Comparison of ENCODE assay signal across 14 cellular contexts in the genomic region with DNA sequence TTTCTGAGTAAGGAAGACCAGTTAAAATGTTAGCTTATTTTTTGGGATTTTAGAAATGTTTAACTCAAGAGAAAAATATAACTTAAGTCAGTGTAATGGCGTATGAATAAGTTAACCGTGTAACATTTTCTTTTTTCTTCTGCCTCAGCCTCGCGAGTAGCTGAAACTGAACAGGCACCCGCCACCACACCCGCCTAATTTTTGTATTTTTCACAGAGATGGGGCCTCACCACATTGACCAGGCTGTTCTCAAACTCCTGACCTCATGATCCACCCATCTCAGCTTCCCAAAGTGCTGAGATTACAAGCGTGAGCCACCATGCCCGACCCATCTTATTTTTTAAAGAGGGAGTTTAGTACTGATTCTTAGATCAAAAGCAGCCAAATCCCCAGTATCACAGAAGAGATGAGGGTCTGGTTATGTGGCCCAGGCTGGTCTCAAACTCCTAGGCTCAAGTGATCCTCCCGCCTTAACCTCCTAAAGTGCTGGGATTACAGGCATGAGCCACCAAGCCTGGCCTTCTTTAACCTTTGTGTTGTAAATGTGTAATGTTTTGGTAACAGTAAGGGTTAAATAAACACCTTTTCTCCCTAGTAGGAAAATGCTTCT. TPM values are rescaled to one million over a fixed set of nuclear protein-coding genes. Genes with fewer than 3 reads are reported as not detected.
DNase-seq lines count a peak whose midpoint lies in the region; ATAC-seq and TF ChIP-seq lines count a peak whose summit lies in the region.
"Had no signal": no experiment of that assay in that cellular context is flagged by ENCODE, and none has a peak within 500 bp of the region (broad histone marks: within the 10 kb centered on the region; RNA-seq: fewer than 3 reads in every experiment).

No MANE protein-coding gene starts in this region.

- H3K4me1 Mint-ChIP-seq in activated T-cell treated with anti-CD3 and anti-CD28 coated beads, Interleukin-2, amount 50 U/mL, for 72 hours (ENCODE audit: low read depth): peaks cover 82% of the 10 kb centered on the region
- peaks cover 69% of the 10 kb centered on the region for H3K4me1 Mint-ChIP-seq in activated naive CD8-positive, alpha-beta T cell treated with anti-CD3 and anti-CD28 coated beads for 36 hours
- peaks cover 40 to 64% of the 10 kb centered on the region in 2 donors for H3K4me1 Mint-ChIP-seq in natural killer cell treated with Interleukin-12 subunit alpha and Interleukin-12 subunit beta and Interleukin-15 and Interleukin-18, amount 100 ng/mL, for 72 hours (ENCODE audit: low read depth in 2 of 2)
- H3K4me1 Mint-ChIP-seq in CD14-positive monocyte: peaks cover 13% of the 10 kb centered on the region

- H3K27me3 Mint-ChIP-seq in activated T-cell treated with anti-CD3 and anti-CD28 coated beads, Interleukin-2, amount 50 U/mL, for 72 hours (ENCODE audit: low read depth): no peaks in the 10 kb centered on the region
- no peaks in the 10 kb centered on the region for H3K27me3 Mint-ChIP-seq in activated naive CD8-positive, alpha-beta T cell treated with anti-CD3 and anti-CD28 coated beads for 36 hours
- H3K27me3 Mint-ChIP-seq in natural killer cell treated with Interleukin-12 subunit alpha and Interleukin-12 subunit beta and Interleukin-15 and Interleukin-18, amount 100 ng/mL, for 72 hours: no peaks in the 10 kb centered on the region
- peaks cover 0 to 2% (median 0%) of the 10 kb centered on the region in 3 donors for H3K27me3 Mint-ChIP-seq in CD14-positive monocyte (ENCODE audit: low read depth in 3 of 3)

- peak overlapping the region in 1 of 2 donors; percentile 54 for H3K4me3 Mint-ChIP-seq in activated T-cell treated with anti-CD3 and anti-CD28 coated beads, Interleukin-2, amount 50 U/mL, for 72 hours
- no peak overlapping the region for H3K4me3 Mint-ChIP-seq in activated naive CD8-positive, alpha-beta T cell treated with anti-CD3 and anti-CD28 coated beads for 36 hours
- peak overlapping the region; percentile 79 for H3K4me3 Mint-ChIP-seq in natural killer cell treated with Interleukin-12 subunit alpha and Interleukin-12 subunit beta and Interleukin-15 and Interleukin-18, amount 100 ng/mL, for 72 hours
- no peak overlapping the region for H3K4me3 Mint-ChIP-seq in CD14-positive monocyte

- peak overlapping the region; percentile 94 for H3K27ac Mint-ChIP-seq in activated T-cell treated with anti-CD3 and anti-CD28 coated beads, Interleukin-2, amount 50 U/mL, for 72 hours
- peak overlapping the region; percentile 97 for H3K27ac Mint-ChIP-seq in activated naive CD8-positive, alpha-beta T cell treated with anti-CD3 and anti-CD28 coated beads for 36 hours
- H3K27ac Mint-ChIP-seq in natural killer cell treated with Interleukin-12 subunit alpha and Interleukin-12 subunit beta and Interleukin-15 and Interleukin-18, amount 100 ng/mL, for 72 hours: peak overlapping the region; percentile 95 to 98
- peak overlapping the region in 1 of 7 donors; percentile 31 for H3K27ac Mint-ChIP-seq in CD14-positive monocyte

- no peak for ATAC-seq in activated T-cell treated with anti-CD3 and anti-CD28 coated beads, Interleukin-2, amount 50 U/mL, for 72 hours (replicated peaks in 1 of 2)
- ATAC-seq in natural killer cell treated with Interleukin-12 subunit alpha and Interleukin-12 subunit beta and Interleukin-15 and Interleukin-18, amount 100 ng/mL, for 72 hours: no peak
- ATAC-seq in HG03095 (IDR thresholded peaks at IDR 0.05; ENCODE audit: unreplicated experiment): no peak

- H3K9me3 Mint-ChIP-seq in activated T-cell treated with anti-CD3 and anti-CD28 coated beads, Interleukin-2, amount 50 U/mL, for 72 hours: no peaks in the 10 kb centered on the region
- H3K9me3 Mint-ChIP-seq in activated naive CD8-positive, alpha-beta T cell treated with anti-CD3 and anti-CD28 coated beads for 36 hours: peaks cover 3% of the 10 kb centered on the region
- no peaks in the 10 kb centered on the region for H3K9me3 Mint-ChIP-seq in natural killer cell treated with Interleukin-12 subunit alpha and Interleukin-12 subunit beta and Interleukin-15 and Interleukin-18, amount 100 ng/mL, for 72 hours
- peaks cover 0 to 3% (median 0%) of the 10 kb centered on the region in 7 donors for H3K9me3 Mint-ChIP-seq in CD14-positive monocyte

- H3K36me3 Mint-ChIP-seq in activated T-cell treated with anti-CD3 and anti-CD28 coated beads, Interleukin-2, amount 50 U/mL, for 72 hours (ENCODE audit: insufficient read depth in 2 of 2): peaks cover 5 to 10% of the 10 kb centered on the region in 2 donors
- peaks cover 43% of the 10 kb centered on the region for H3K36me3 Mint-ChIP-seq in activated naive CD8-positive, alpha-beta T cell treated with anti-CD3 and anti-CD28 coated beads for 36 hours
- peaks cover 4% of the 10 kb centered on the region for H3K36me3 Mint-ChIP-seq in natural killer cell treated with Interleukin-12 subunit alpha and Interleukin-12 subunit beta and Interleukin-15 and Interleukin-18, amount 100 ng/mL, for 72 hours
- peaks cover 18 to 41% of the 10 kb centered on the region in 2 donors for H3K36me3 Mint-ChIP-seq in CD14-positive monocyte

- intact Hi-C loops in CD14-positive monocyte (cut with micrococcal nuclease): loop anchor here in 1 of 2 donors (5.0 kb wide), 1 partner anchor 83 kb away; no protein-coding TSS in a partner anchor

- DNase-seq in activated T-cell treated with anti-CD3 and anti-CD28 coated beads, Interleukin-2, amount 50 U/mL, for 72 hours: no peak
- DNase-seq in activated T-cell treated with anti-CD3 and anti-CD28 coated beads, Interleukin-2, amount 50 U/mL, for 48 hours: no peak
- DNase-seq in ELF-1 (ENCODE audit: low read depth, low spot score) (peak; percentile 52), CD14-positive monocyte (ENCODE audit: low spot score) (no peak)
- no peak for DNase-seq in activated naive CD8-positive, alpha-beta T cell treated with anti-CD3 and anti-CD28 coated beads for 36 hours
- DNase-seq in natural killer cell treated with Interleukin-12 subunit alpha and Interleukin-12 subunit beta and Interleukin-15 and Interleukin-18, amount 100 ng/mL, for 72 hours (ENCODE audit: low spot score): no peak
- DNase-seq: Calu3, H7, NCI-H1048, NCI-H146, NCI-H2227 treated with DMSO at 0.1 percent for 48 hours, NCI-H524, PC-9 had no signal

- TF ChIP-seq CTCF in CD14-positive monocyte (IDR thresholded peaks at IDR 0.05): no peak

RNA-seq across cellular contexts. Expression of gene PITPNC1, which starts 16.8 kb away (rescaled TPM):
- total RNA-seq in activated T-cell treated with anti-CD3 and anti-CD28 coated beads, Interleukin-2, amount 50 U/mL, for 72 hours: 100 to 1,000 TPM in 1 of 2 donors, 10 to 100 TPM in 1; 79.5 to 109 TPM
- total RNA-seq in activated naive CD8-positive, alpha-beta T cell treated with anti-CD3 and anti-CD28 coated beads for 36 hours: 10 to 100 TPM; 50.1 to 51.1 TPM
- 10 to 100 TPM; 73.9 to 81.9 TPM for total RNA-seq in natural killer cell treated with Interleukin-12 subunit alpha and Interleukin-12 subunit beta and Interleukin-15 and Interleukin-18, amount 100 ng/mL, for 72 hours
- 10 to 100 TPM; 21.7 to 31.0 TPM for polyA plus RNA-seq in CD14-positive monocyte

RNA-seq across cellular contexts. Expression of gene PSMD12, which starts 27.5 kb away (rescaled TPM):
- 10 to 100 TPM; 60.3 to 75.2 TPM for total RNA-seq in activated T-cell treated with anti-CD3 and anti-CD28 coated beads, Interleukin-2, amount 50 U/mL, for 72 hours
- 100 to 1,000 TPM; 105 to 110 TPM for total RNA-seq in activated naive CD8-positive, alpha-beta T cell treated with anti-CD3 and anti-CD28 coated beads for 36 hours
- total RNA-seq in natural killer cell treated with Interleukin-12 subunit alpha and Interleukin-12 subunit beta and Interleukin-15 and Interleukin-18, amount 100 ng/mL, for 72 hours: 10 to 100 TPM; 87.3 to 90.5 TPM
- polyA plus RNA-seq in CD14-positive monocyte: 10 to 100 TPM; 17.8 to 30.7 TPM
